Comparison of ENCODE assay signal across 10 cellular contexts in genomic region chr5:159105318-159106053, GRCh38. TPM values are rescaled to one million over a fixed set of nuclear protein-coding genes. Genes with fewer than 3 reads are reported as not detected.
DNase-seq lines count a peak whose midpoint lies in the region; ATAC-seq and TF ChIP-seq lines count a peak whose summit lies in the region.
"Had no signal": no experiment of that assay in that cellular context is flagged by ENCODE, and none has a peak within 500 bp of the region (broad histone marks: within the 10 kb centered on the region; RNA-seq: fewer than 3 reads in every experiment).

No MANE protein-coding gene starts in this region.

- in situ Hi-C loops in GM23248 (cut with MboI): loop anchor here (5.0 to 25.0 kb wide), 3 partner anchors 403 to 1093 kb away; no protein-coding TSS in a partner anchor

- H3K9me2 ChIP-seq in GM23338 (ENCODE audit: insufficient read depth) (no peaks in the 10 kb centered on the region), neural cell (ENCODE audit: insufficient read depth, low read length) (no peaks in the 10 kb centered on the region), GM23248 (ENCODE audit: insufficient read depth) (no peaks in the 10 kb centered on the region)

- H3K4me3 Mint-ChIP-seq in CD8-positive, alpha-beta memory T cell: peak overlapping the region; percentile 44 to 92 (median 83)
- H3K4me3 Mint-ChIP-seq in GM23338 (peak overlapping the region; percentile 77), brain (peak overlapping the region; percentile 72 to 91 (median 87))

- POLR2A ChIA-PET in CD8-positive, alpha-beta memory T cell (lab: Charles Lee): interaction anchor here (0.5 kb wide), 1 partner anchor 12 kb away, joined by 3 read pairs; no protein-coding TSS in a partner anchor

- H3K4me2 ChIP-seq in GM23338: peak overlapping the region; percentile 85
- H3K4me2 ChIP-seq in neural cell (ENCODE audit: low read length): no peak overlapping the region
- no peak overlapping the region for H3K4me2 ChIP-seq in GM23248 (ENCODE audit: unreplicated experiment)

- H3K79me2 ChIP-seq in GM23338 (replicated peaks; ENCODE audit: insufficient read depth) (no peaks in the 10 kb centered on the region), neural cell (replicated peaks; ENCODE audit: insufficient read depth, low read length) (peaks cover 24% of the 10 kb centered on the region), GM23248 (ENCODE audit: insufficient read depth) (peaks cover 10% of the 10 kb centered on the region; the same call in 1 of the 2 replicates)

- H4K20me1 ChIP-seq in GM23338 (replicated peaks; ENCODE audit: insufficient read depth) (peaks cover 19% of the 10 kb centered on the region), neural cell (ENCODE audit: insufficient read depth) (no peaks in the 10 kb centered on the region), GM23248 (ENCODE audit: insufficient read depth) (no peaks in the 10 kb centered on the region)

- 98% methylated on average over 30 of the region's 30 CpGs for WGBS in GM23248 (ENCODE audit: low coverage in 1 of 2, low lambda C conversion rate in 2 of 2, missing lambda C conversion rate in 2 of 2), 2 experiments

- H3K27ac ChIP-seq in CD8-positive, alpha-beta memory T cell (ENCODE audit: low read depth, low read length): no peak overlapping the region
- H3K27ac ChIP-seq in GM23338 (ENCODE audit: low read depth) (no peak overlapping the region), neural cell (ENCODE audit: low read length) (no peak overlapping the region), GM23248 (no peak overlapping the region)
- H3K27ac ChIP-seq: right lobe of liver had no signal

- H2AFZ ChIP-seq in GM23338 (peak overlapping the region; percentile 80), neural cell (ENCODE audit: low read depth, low read length) (no peak overlapping the region), GM23248 (no peak overlapping the region)

- H3K9ac ChIP-seq in neural cell (ENCODE audit: low read length) (no peak overlapping the region), GM23248 (no peak overlapping the region)

- H3K9me3 Mint-ChIP-seq in CD8-positive, alpha-beta memory T cell: no peaks in the 10 kb centered on the region
- no peaks in the 10 kb centered on the region for H3K9me3 Mint-ChIP-seq in GM23338
- peaks cover 0 to 2% (median 0%) of the 10 kb centered on the region in 5 experiments for H3K9me3 Mint-ChIP-seq in brain

- CTCF ChIA-PET in CD8-positive, alpha-beta memory T cell (lab: Charles Lee): interaction anchor here (1.2 to 3.8 kb wide), 6 partner anchors 11 to 1030 kb away, joined by 3 to 135 read pairs (median 7); no protein-coding TSS in a partner anchor

- TF ChIP-seq EP300 in neural cell (conservative IDR thresholded peaks at IDR 0.05; ENCODE audit: poor library complexity, severe bottlenecking): no peak

- no peak for TF ChIP-seq RAD21 in neural cell (conservative IDR thresholded peaks at IDR 0.05)

- H3K27ac Mint-ChIP-seq in CD8-positive, alpha-beta memory T cell: peak overlapping the region in 3 of 8 donors; percentile 11 to 59 (median 16)
- H3K27ac Mint-ChIP-seq in GM23338: no peak overlapping the region
- peak overlapping the region in 1 of 5 experiments; percentile 3 for H3K27ac Mint-ChIP-seq in brain

- H3K4me1 ChIP-seq in CD8-positive, alpha-beta memory T cell (ENCODE audit: insufficient read depth, low read length): peaks cover 23% of the 10 kb centered on the region
- H3K4me1 ChIP-seq in GM23338 (ENCODE audit: insufficient read depth) (peaks cover 28% of the 10 kb centered on the region), GM23248 (ENCODE audit: insufficient read depth) (peaks cover 16% of the 10 kb centered on the region)

- no peaks in the 10 kb centered on the region for H3K36me3 ChIP-seq in CD8-positive, alpha-beta memory T cell (ENCODE audit: insufficient read depth, low read length)
- H3K36me3 ChIP-seq in GM23338 (ENCODE audit: insufficient read depth): no peaks in the 10 kb centered on the region
- no peaks in the 10 kb centered on the region for H3K36me3 ChIP-seq in neural cell (ENCODE audit: insufficient read depth, low read length)
- H3K36me3 ChIP-seq in GM23248 (ENCODE audit: low read depth): no peaks in the 10 kb centered on the region
- H3K36me3 ChIP-seq: right lobe of liver had no signal

- no peaks in the 10 kb centered on the region for H3K9me3 ChIP-seq in CD8-positive, alpha-beta memory T cell (ENCODE audit: low read length)
- H3K9me3 ChIP-seq in neural cell (ENCODE audit: low read length): peaks cover 8% of the 10 kb centered on the region
- H3K9me3 ChIP-seq in GM23248 (ENCODE audit: low read depth): no peaks in the 10 kb centered on the region
- H3K9me3 ChIP-seq: right lobe of liver had no signal

- H3K27me3 ChIP-seq in CD8-positive, alpha-beta memory T cell (ENCODE audit: insufficient read depth, low read length, poor library complexity, severe bottlenecking): peaks cover 24% of the 10 kb centered on the region
- H3K27me3 ChIP-seq in GM23338 (ENCODE audit: insufficient read depth) (peaks cover 74% of the 10 kb centered on the region), neural cell (ENCODE audit: insufficient read depth, low read depth, low read length) (peaks cover 39% of the 10 kb centered on the region), GM23248 (replicated peaks; ENCODE audit: insufficient read depth) (no peaks in the 10 kb centered on the region)

- peaks cover 44 to 60% of the 10 kb centered on the region in 2 donors for H3K27me3 Mint-ChIP-seq in CD8-positive, alpha-beta memory T cell
- H3K27me3 Mint-ChIP-seq in GM23338 (ENCODE audit: insufficient read depth, low read depth, poor library complexity) (peaks cover 68% of the 10 kb centered on the region), brain (peaks cover 86% of the 10 kb centered on the region)

- H3K4me3 ChIP-seq in CD8-positive, alpha-beta memory T cell (ENCODE audit: low read length): no peak overlapping the region
- H3K4me3 ChIP-seq in GM23338 (peak overlapping the region; percentile 56), neural cell (ENCODE audit: low read length) (peak overlapping the region; percentile 26), GM23248 (no peak overlapping the region)

- H3F3A ChIP-seq in GM23338 (replicated peaks; ENCODE audit: low read depth) (peaks cover 8% of the 10 kb centered on the region; the same call in 1 of the 2 replicates), neural cell (ENCODE audit: insufficient read depth, low read length, poor library complexity, severe bottlenecking) (no peaks in the 10 kb centered on the region), GM23248 (ENCODE audit: insufficient read depth) (peaks cover 18% of the 10 kb centered on the region; the same call in 1 of the 2 replicates)

- no peak for TF ChIP-seq CTCF in GM23338 (conservative IDR thresholded peaks at IDR 0.05; ENCODE audit: low read depth in 2 of 2)
- TF ChIP-seq CTCF in brain (conservative IDR thresholded peaks at IDR 0.05): no peak
- TF ChIP-seq CTCF in neural cell (IDR thresholded peaks at IDR 0.05; ENCODE audit: poor library complexity, severe bottlenecking): no peak

- H3K4me1 Mint-ChIP-seq in CD8-positive, alpha-beta memory T cell: peaks cover 29 to 38% (median 31%) of the 10 kb centered on the region in 3 donors
- peaks cover 37% of the 10 kb centered on the region; the same call in 2 of the 3 replicates for H3K4me1 Mint-ChIP-seq in GM23338
- peaks cover 63% of the 10 kb centered on the region for H3K4me1 Mint-ChIP-seq in brain

- no peaks in the 10 kb centered on the region for H3K36me3 Mint-ChIP-seq in CD8-positive, alpha-beta memory T cell
- no peaks in the 10 kb centered on the region for H3K36me3 Mint-ChIP-seq in GM23338 (ENCODE audit: low read depth)
- H3K36me3 Mint-ChIP-seq in brain: no peaks in the 10 kb centered on the region

- DNase-seq in CD8-positive, alpha-beta memory T cell: no peak
- DNase-seq in GM23338 (ENCODE audit: low spot score): peak; percentile 68
- DNase-seq in GM03348 (ENCODE audit: low spot score): no peak
- no peak for DNase-seq in DMS153 treated with DMSO at 0.1 percent for 48 hours (lab: John Stamatoyannopoulos, UW; ENCODE audit: unreplicated experiment)
- DNase-seq in GM23248: no peak

- peak; percentile 9 for ATAC-seq in GM23338
- ATAC-seq in GM21447 (IDR thresholded peaks at IDR 0.05; ENCODE audit: unreplicated experiment): no peak

TF ChIP-seq in GM23338, 12 proteins besides CTCF, POLR2A, EP300 and RAD21 (continues in another document):
- TF ChIP-seq CREB1 (CRISPR knock-in tag; IDR thresholded peaks at IDR 0.05; ENCODE audit: low read depth) (no peak), STAT1 (IDR thresholded peaks at IDR 0.05; ENCODE audit: unreplicated experiment) (no peak), EZH2phosphoT487 (IDR thresholded peaks at IDR 0.05; ENCODE audit: unreplicated experiment) (peak; percentile 13)

RNA-seq across cellular contexts. Expression of gene EBF1, which starts 5.8 kb away (rescaled TPM):
- total RNA-seq in CD8-positive, alpha-beta memory T cell: under 1 TPM in 1 of 2 experiments, not detected in 1; 0.18 TPM
- polyA plus RNA-seq in CD8-positive, alpha-beta memory T cell: not detected
- 0.38 TPM in 1 of 2 replicates, not detected in the other for total RNA-seq in GM23338 (2014; rRNA removed; shearing (Covaris generic))
- polyA plus RNA-seq in GM23338 (2016; fragmentation: Nextera tagmentation; extraction: Ambion mirVana) (0.28 and 0.53 TPM in 2 replicates), brain (ENCODE audit: insufficient read depth, low read depth, low replicate concordance) (9.7 TPM), neural cell (96.7 and 114 TPM in 2 replicates), GM23248 (2016; fragmentation: Nextera tagmentation; extraction: Ambion mirVana) (27.5 and 32.1 TPM in 2 replicates)
- 267 and 323 TPM in 2 replicates for polyA minus RNA-seq in neural cell
- total RNA-seq in GM23248 (2014; rRNA removed; shearing (Covaris generic)): 9.7 and 16.7 TPM in 2 replicates
- total RNA-seq: bronchial epithelial cell had no signal

Comparison
In these comparisons a context has a peak if more than half of its experiments do, and no peak if none do; other contexts are left out.
1. H3K4me3 ChIP-seq: peak in GM23338 (single experiment) and neural cell (single experiment); none in CD8-positive, alpha-beta memory T cell (single experiment) and GM23248 (single experiment).
2. Peak in every context shown above with its lines, with median percentiles within 50 percentile points of each other: H3K4me3 Mint-ChIP-seq.